Comparison of ENCODE assay signal across 8 cellular contexts in the genomic region with DNA sequence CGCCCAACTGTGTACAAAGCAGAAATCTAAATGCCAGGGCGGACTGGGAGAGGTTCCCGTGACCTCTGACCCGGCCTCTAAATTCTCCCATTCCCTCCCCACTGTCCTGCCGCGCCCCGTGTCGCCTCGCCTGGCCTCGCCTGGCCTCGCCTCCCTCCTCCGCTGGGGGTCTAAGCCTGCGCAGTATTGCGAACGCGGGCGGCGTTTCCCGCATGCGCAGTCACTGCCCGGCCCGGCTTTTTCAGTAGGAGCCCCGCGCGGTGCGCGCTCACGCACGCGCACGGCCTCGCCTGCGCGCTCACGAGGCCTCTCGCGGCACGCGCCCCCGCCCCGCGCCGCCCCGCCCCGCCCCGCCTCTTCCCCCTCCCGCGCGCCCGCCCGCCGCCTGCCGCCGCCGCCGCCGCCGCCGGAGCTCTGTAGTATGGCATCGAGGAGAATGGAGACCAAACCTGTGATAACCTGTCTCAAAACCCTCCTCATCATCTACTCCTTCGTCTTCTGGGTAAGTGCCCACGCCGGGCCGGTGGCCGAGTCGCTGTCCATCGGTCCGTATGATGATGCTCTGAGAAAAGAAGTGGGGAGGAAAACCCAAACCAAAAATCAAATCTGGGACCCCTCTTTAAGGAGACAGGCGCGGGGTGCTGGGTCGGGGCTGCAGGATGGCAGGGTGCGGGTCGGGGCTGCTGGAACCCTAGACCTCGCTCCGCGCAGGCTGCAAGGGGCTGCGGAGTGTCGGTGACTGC. TPM values are rescaled to one million over a fixed set of nuclear protein-coding genes. Genes with fewer than 3 reads are reported as not detected.
DNase-seq lines count a peak whose midpoint lies in the region; ATAC-seq, FAIRE-seq and TF ChIP-seq lines count a peak whose summit lies in the region.

A gene with protein sequence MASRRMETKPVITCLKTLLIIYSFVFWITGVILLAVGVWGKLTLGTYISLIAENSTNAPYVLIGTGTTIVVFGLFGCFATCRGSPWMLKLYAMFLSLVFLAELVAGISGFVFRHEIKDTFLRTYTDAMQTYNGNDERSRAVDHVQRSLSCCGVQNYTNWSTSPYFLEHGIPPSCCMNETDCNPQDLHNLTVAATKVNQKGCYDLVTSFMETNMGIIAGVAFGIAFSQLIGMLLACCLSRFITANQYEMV (plus strand): TSS at position 417 of the 743 bp plus-strand sequence. CDS start 5 bp downstream, at position 422.

- WGBS in small intestine, 3 donors = 1 to 43% (median 4%) methylated on average over 28 to 73 of the region's 78 CpGs

- H3K36me3 ChIP-seq in bronchial epithelial cell (ENCODE audit: control insufficient read depth, insufficient read depth, low read length) (no peaks in the 10 kb centered on the region), small intestine (ENCODE audit: control insufficient read depth in 2 of 2, insufficient read depth in 2 of 2, low read length in 2 of 2) (no peaks in the 10 kb centered on the region)

- ATAC-seq in HG02759 (IDR thresholded peaks at IDR 0.05; ENCODE audit: unreplicated experiment) (peak; percentile 95), HG02938 (IDR thresholded peaks at IDR 0.05; ENCODE audit: unreplicated experiment) (no peak)

- peak; percentile 84 for DNase-seq in ELF-1 (ENCODE audit: low read depth, low spot score)
- DNase-seq in NCI-H2081 treated with DMSO at 0.1 percent for 48 hours (lab: John Stamatoyannopoulos, UW) = peak; percentile 10
- DNase-seq in activated CD4-positive, CD25-positive, alpha-beta regulatory T cell (lab: John Stamatoyannopoulos, UW) = peak; percentile 40 to 57 (median 52)
- peak; percentile 36 for DNase-seq in bronchial epithelial cell (ENCODE audit: low read depth)
- DNase-seq in inferior parietal cortex (ENCODE audit: extremely low spot score) = peak; percentile 67
- DNase-seq in small intestine = peak; percentile 74

- no peaks in the 10 kb centered on the region for H3K4me1 ChIP-seq in small intestine (ENCODE audit: control insufficient read depth in 2 of 2, insufficient read depth in 1 of 2, low read depth in 1 of 2, low read length in 1 of 2)

- H3K27ac ChIP-seq in small intestine (ENCODE audit: low read depth in 1 of 2, low read length in 1 of 2) = peak within 1 kb of the TSS in 1 of 2 donors; percentile 50

- H3K9me3 ChIP-seq in small intestine (ENCODE audit: control insufficient read depth, low read depth) = no peaks in the 10 kb centered on the region

- TF ChIP-seq CTCF in bronchial epithelial cell (IDR thresholded peaks at IDR 0.05; ENCODE audit: insufficient read depth, low read length, severe bottlenecking) = no peak

- no peaks in the 10 kb centered on the region for H3K27me3 ChIP-seq in bronchial epithelial cell (ENCODE audit: control insufficient read depth, insufficient read depth, low read length)
- H3K27me3 ChIP-seq in small intestine (ENCODE audit: control insufficient read depth in 2 of 2, insufficient read depth in 2 of 2, low read length in 2 of 2) = no peaks in the 10 kb centered on the region

- FAIRE-seq in bronchial epithelial cell (lab: Jason Lieb, UNC) = no peak
- FAIRE-seq in small intestine (lab: Jason Lieb, UNC) = no peak

- H3K4me3 ChIP-seq in bronchial epithelial cell (ENCODE audit: low read depth, low read length) (peak within 1 kb of the TSS; percentile 55), small intestine (ENCODE audit: low read depth in 1 of 2, low read length in 2 of 2) (peak within 1 kb of the TSS; percentile 35 to 65)

RNA-seq across cellular contexts. Expression of the gene that starts here (rescaled TPM):
- 1.1 and 1.3 TPM in 2 replicates for total RNA-seq in bronchial epithelial cell
- polyA plus RNA-seq in small intestine = 10 to 100 TPM in 1 of 3 donors, 1 to 10 TPM in 2; 6.9 to 70.5 (median 9.2) TPM

Comparison
In these comparisons a context has a peak if more than half of its experiments do, and no peak if none do; other contexts are left out.
1. DNase-seq: peak in every context shown above with its lines; median percentile 84 in ELF-1; 74 in small intestine; 67 in inferior parietal cortex; 52 in activated CD4-positive, CD25-positive, alpha-beta regulatory T cell; 36 in bronchial epithelial cell; 10 in NCI-H2081 treated with DMSO at 0.1 percent for 48 hours.